Comparison of ENCODE assay signal across 16 cellular contexts in genomic region chr2:3654464-3655225, GRCh38. TPM values are rescaled to one million over a fixed set of nuclear protein-coding genes. Genes with fewer than 3 reads are reported as not detected.
A peak's percentile ranks its signal among the peaks of the same experiment; 100 is the strongest.
DNase-seq lines count a peak whose midpoint lies in the region; ATAC-seq and TF ChIP-seq lines count a peak whose summit lies in the region.
"Had no signal": no experiment of that assay in that cellular context is flagged by ENCODE, and none has a peak within 500 bp of the region (broad histone marks: within the 10 kb centered on the region; RNA-seq: fewer than 3 reads in every experiment).

No MANE protein-coding gene starts in this region.

- H3K79me1 ChIP-seq in neuronal stem cell (ENCODE audit: low read depth, low read length) = no peaks in the 10 kb centered on the region

- H3K4me2 ChIP-seq in OCI-LY1 (ENCODE audit: low read length) = peak overlapping the region; percentile 38
- no peak overlapping the region for H3K4me2 ChIP-seq in neuronal stem cell (ENCODE audit: insufficient read depth, low read length, poor library complexity, severe bottlenecking)

- no peak overlapping the region for H4K8ac ChIP-seq in neuronal stem cell (ENCODE audit: low read depth, low read length)

- 0 out of 2 replicates have a peak overlapping the region, but pooled peaks have one; percentile 49 for H2AFZ ChIP-seq in OCI-LY1 (ENCODE audit: low read length)
- peak overlapping the region; percentile 53 for H2AFZ ChIP-seq in neuronal stem cell (ENCODE audit: low read length)

- peak overlapping the region; percentile 66 for H2AK5ac ChIP-seq in neuronal stem cell (ENCODE audit: low read depth, low read length)

- no peaks in the 10 kb centered on the region for H3K9me2 ChIP-seq in OCI-LY1 (ENCODE audit: low read depth, low read length)

- H3F3A ChIP-seq in OCI-LY1 (ENCODE audit: insufficient read depth, low read length) = peaks cover 8% of the 10 kb centered on the region

- no peak for ATAC-seq in HG03280 (IDR thresholded peaks at IDR 0.05; ENCODE audit: unreplicated experiment)

- H3K27ac ChIP-seq in OCI-LY1 (ENCODE audit: low read depth, low read length, poor library complexity, severe bottlenecking) = peak overlapping the region; percentile 99
- H3K27ac ChIP-seq in neuronal stem cell (replicated peaks; ENCODE audit: low read length) = no peak overlapping the region
- H3K27ac ChIP-seq in substantia nigra (ENCODE audit: low read depth, low read length, poor library complexity, severe bottlenecking) = no peak overlapping the region
- H3K27ac ChIP-seq in stomach = no peak overlapping the region
- H3K27ac ChIP-seq: C4-2B had no signal

- H3K4me1 ChIP-seq in OCI-LY1 (ENCODE audit: insufficient read depth, low read length, severe bottlenecking) = peaks cover 89% of the 10 kb centered on the region
- H3K4me1 ChIP-seq in neuronal stem cell (ENCODE audit: control insufficient read depth in 2 of 2, insufficient read depth in 1 of 2, low read depth in 1 of 2, low read length in 2 of 2) = peaks cover 25 to 46% of the 10 kb centered on the region in 2 donors
- peaks cover 8 to 16% (median 12%) of the 10 kb centered on the region in 4 donors for H3K4me1 ChIP-seq in stomach

- H3K18ac ChIP-seq in neuronal stem cell (ENCODE audit: low read length) = peak overlapping the region; percentile 42

- no peak for TF ChIP-seq POLR2A in stomach (IDR thresholded peaks at IDR 0.05)

- H3K23ac ChIP-seq in neuronal stem cell (ENCODE audit: low read depth, low read length, poor library complexity) = no peak overlapping the region

- H2BK5ac ChIP-seq in neuronal stem cell (ENCODE audit: low read length) = no peak overlapping the region

- H3K9me3 ChIP-seq in OCI-LY1 (ENCODE audit: low read length) (no peaks in the 10 kb centered on the region), neuronal stem cell (replicated peaks in 1 of 2; ENCODE audit: control insufficient read depth in 2 of 2, insufficient read depth in 1 of 2, low read depth in 1 of 2, low read length in 2 of 2) (peaks cover 0 to 17% of the 10 kb centered on the region in 2 donors), stomach (no peaks in the 10 kb centered on the region)

- no peak for TF ChIP-seq EP300 in stomach (IDR thresholded peaks at IDR 0.05)

- DNase-seq in head of caudate nucleus = peak in 30 of 42 donors; percentile 22 to 77 (median 56)
- DNase-seq in neuronal stem cell (ENCODE audit: low spot score) = no peak
- no peak for DNase-seq in substantia nigra (lab: John Stamatoyannopoulos, UW)
- DNase-seq in effector CD8-positive, alpha-beta T cell (lab: John Stamatoyannopoulos, UW) = no peak
- DNase-seq in stomach = no peak
- DNase-seq: ACHN; CD4-positive, alpha-beta memory T cell; DMS153; EL; KG1 had no signal

- H3K27me3 ChIP-seq in OCI-LY1 (ENCODE audit: insufficient read depth, low read length) (no peaks in the 10 kb centered on the region), neuronal stem cell (ENCODE audit: control insufficient read depth in 3 of 3, insufficient read depth in 3 of 3, low read depth in 1 of 3, low read length in 3 of 3) (peaks cover 0 to 1% (median 0%) of the 10 kb centered on the region in 3 experiments), stomach (peaks cover 0 to 26% (median 0%) of the 10 kb centered on the region in 3 donors)

- WGBS in neuronal stem cell (ENCODE audit: extremely low coverage in 2 of 2, insufficient read length in 2 of 2, insufficient replicate concordance in 1 of 2), 2 donors = no CpG with 5 or more reads among the region's 22 CpGs
- WGBS in stomach, 5 donors = 75 to 81% (median 75%) methylated on average over 21 to 22 of the region's 22 CpGs

- no peak overlapping the region for H2BK15ac ChIP-seq in neuronal stem cell (ENCODE audit: low read length)

- no peak overlapping the region for H2BK120ac ChIP-seq in neuronal stem cell (ENCODE audit: low read depth, low read length)

- TF ChIP-seq CTCF in OCI-LY1 (IDR thresholded peaks at IDR 0.05; ENCODE audit: low read length) (no peak), stomach (IDR thresholded peaks at IDR 0.05) (no peak)

- no peak overlapping the region for H2BK12ac ChIP-seq in neuronal stem cell (ENCODE audit: low read length)

- H3K14ac ChIP-seq in neuronal stem cell (ENCODE audit: low read length) = no peak overlapping the region

- H4K91ac ChIP-seq in neuronal stem cell (ENCODE audit: low read depth, low read length, poor library complexity) = no peak overlapping the region

- no peak overlapping the region for H3K4ac ChIP-seq in neuronal stem cell (ENCODE audit: low read length)

- H3K4me3 ChIP-seq in OCI-LY1 (ENCODE audit: low read depth, low read length, poor library complexity, severe bottlenecking) = no peak overlapping the region
- peak overlapping the region in 1 of 2 donors; percentile 1 for H3K4me3 ChIP-seq in neuronal stem cell (ENCODE audit: low read length in 2 of 2)
- no peak overlapping the region for H3K4me3 ChIP-seq in stomach

- H3K36me3 ChIP-seq in OCI-LY1 (ENCODE audit: insufficient read depth, low read length) (no peaks in the 10 kb centered on the region), neuronal stem cell (replicated peaks in 1 of 2; ENCODE audit: control insufficient read depth in 2 of 2, insufficient read depth in 2 of 2, low read length in 2 of 2) (no peaks in the 10 kb centered on the region), stomach (no peaks in the 10 kb centered on the region)

- no peaks in the 10 kb centered on the region for H3K79me2 ChIP-seq in OCI-LY1 (ENCODE audit: insufficient read depth, low read length)

- H4K20me1 ChIP-seq in OCI-LY1 (ENCODE audit: insufficient read depth, low read length) = no peaks in the 10 kb centered on the region

- peak overlapping the region; percentile 82; the same call in 1 of the 2 replicates for H3K9ac ChIP-seq in OCI-LY1 (ENCODE audit: low read length)
- no peak overlapping the region for H3K9ac ChIP-seq in neuronal stem cell (ENCODE audit: low read depth, low read length, poor library complexity)

- intact Hi-C loops in head of caudate nucleus (cut with DNase I) (loop anchor here (5.0 kb wide), 1 partner anchor 77 kb away; the partner anchor contains the start of gene RPS7), stomach (cut with DNase I; ENCODE audit: low total_unique reads) (loop anchor here (5.0 kb wide), 1 partner anchor 232 kb away; no protein-coding TSS in a partner anchor)

RNA-seq across cellular contexts. Expression of gene ALLC, which starts 3.4 kb away (rescaled TPM):
- polyA plus RNA-seq in neuronal stem cell (2013, experiment 1 of 2) = not detected
- polyA plus RNA-seq in neuronal stem cell (2013, experiment 2 of 2) = 0.08 TPM
- not detected for total RNA-seq in stomach
- polyA plus RNA-seq in stomach = not detected
- total RNA-seq: A172; CD4-positive, alpha-beta memory T cell; HT1080 had no signal
- polyA plus RNA-seq: CD4-positive, alpha-beta memory T cell; IgD-negative memory B cell had no signal

RNA-seq across cellular contexts. Expression of gene DCDC2C, which starts 48.7 kb away (rescaled TPM):
- polyA plus RNA-seq in neuronal stem cell (2013, experiment 1 of 2) = not detected
- polyA plus RNA-seq in neuronal stem cell (2013, experiment 2 of 2) = not detected
- total RNA-seq in stomach = not detected
- polyA plus RNA-seq in stomach = not detected
- total RNA-seq: A172; CD4-positive, alpha-beta memory T cell had no signal
- polyA plus RNA-seq: CD4-positive, alpha-beta memory T cell; IgD-negative memory B cell had no signal

RNA-seq across cellular contexts. Expression of gene COLEC11, which starts 59.7 kb away (rescaled TPM):
- 0.82 TPM for polyA plus RNA-seq in neuronal stem cell (2013, experiment 1 of 2)
- polyA plus RNA-seq in neuronal stem cell (2013, experiment 2 of 2) = 0.97 TPM
- total RNA-seq in stomach = 1 to 10 TPM in 2 of 5 donors, not detected in 3; 2.0 to 4.5 TPM
- polyA plus RNA-seq in stomach = 1 to 10 TPM; 2.1 to 9.9 (median 3.3) TPM
- total RNA-seq: CD4-positive, alpha-beta memory T cell had no signal
- polyA plus RNA-seq: IgD-negative memory B cell had no signal

Comparison
In these comparisons a context has a peak if more than half of its experiments do, and no peak if none do; other contexts are left out.
1. DNase-seq: peak in head of caudate nucleus (30 of 42); none in neuronal stem cell (single experiment), substantia nigra (0 of 49), effector CD8-positive, alpha-beta T cell (single experiment) and stomach (single experiment).